8 cellular contexts compared by ENCODE assay signal in genomic region chr12:48787791-48788521, GRCh38. TPM values are rescaled to one million over a fixed set of nuclear protein-coding genes. Genes with fewer than 3 reads are reported as not detected.
A peak's percentile ranks its signal among the peaks of the same experiment; 100 is the strongest.
DNase-seq lines count a peak whose midpoint lies in the region; ATAC-seq and TF ChIP-seq lines count a peak whose summit lies in the region.

No MANE protein-coding gene starts in this region.

- H3K27me3 Mint-ChIP-seq in HFFc6 (ENCODE audit: insufficient read depth) (no peaks in the 10 kb centered on the region), immature natural killer cell (ENCODE audit: low read depth in 3 of 3) (peaks cover 4 to 27% (median 9%) of the 10 kb centered on the region in 3 donors)

- peak; percentile 33 for ATAC-seq in stimulated activated effector memory CD8-positive, alpha-beta T cell treated with anti-CD3 and anti-CD28 coated beads, Interleukin-12 subunit alpha, Interleukin-12 subunit beta, amount 100 ng/mL, for 72 hours

- CTCF ChIA-PET in HEK293T (lab: Yijun Ruan, JAX), result no interaction called here

- H3K27ac Mint-ChIP-seq in HFFc6 (peak overlapping the region; percentile 73), immature natural killer cell (peak overlapping the region in 1 of 6 donors; percentile 7)
- H3K27ac Mint-ChIP-seq in stimulated activated effector memory CD8-positive, alpha-beta T cell treated with anti-CD3 and anti-CD28 coated beads, Interleukin-12 subunit alpha, Interleukin-12 subunit beta, amount 100 ng/mL, for 72 hours, result peak overlapping the region; percentile 50

- H3K4me3 Mint-ChIP-seq in HFFc6 (peak overlapping the region; percentile 91), immature natural killer cell (peak overlapping the region; percentile 46 to 83 (median 72))
- H3K4me3 Mint-ChIP-seq in stimulated activated effector memory CD8-positive, alpha-beta T cell treated with anti-CD3 and anti-CD28 coated beads, Interleukin-12 subunit alpha, Interleukin-12 subunit beta, amount 100 ng/mL, for 72 hours, result peak overlapping the region; percentile 63

- peak overlapping the region; percentile 83 for H3K4me3 ChIP-seq in astrocyte of the spinal cord (ENCODE audit: low read depth, low read length)

- no peak for TF ChIP-seq CTCF in HFFc6 (IDR thresholded peaks at IDR 0.05)
- TF ChIP-seq CTCF in astrocyte of the spinal cord (IDR thresholded peaks at IDR 0.05; ENCODE audit: low read depth, low read length), result no peak

- no peaks in the 10 kb centered on the region for H3K9me3 Mint-ChIP-seq in HFFc6
- H3K9me3 Mint-ChIP-seq in immature natural killer cell, result no peaks in the 10 kb centered on the region
- no peaks in the 10 kb centered on the region for H3K9me3 Mint-ChIP-seq in stimulated activated effector memory CD8-positive, alpha-beta T cell treated with anti-CD3 and anti-CD28 coated beads, Interleukin-12 subunit alpha, Interleukin-12 subunit beta, amount 100 ng/mL, for 72 hours

- in situ Hi-C loops in astrocyte of the spinal cord (cut with HindIII; ENCODE audit: low sequenced_read_pairs), result no loop called here

- no peaks in the 10 kb centered on the region for H3K36me3 Mint-ChIP-seq in HFFc6 (ENCODE audit: low read depth)
- H3K36me3 Mint-ChIP-seq in immature natural killer cell, result peaks cover 0 to 8% (median 0%) of the 10 kb centered on the region in 3 donors
- no peaks in the 10 kb centered on the region for H3K36me3 Mint-ChIP-seq in stimulated activated effector memory CD8-positive, alpha-beta T cell treated with anti-CD3 and anti-CD28 coated beads, Interleukin-12 subunit alpha, Interleukin-12 subunit beta, amount 100 ng/mL, for 72 hours

- POLR2A ChIA-PET in HEK293T (lab: Yijun Ruan, JAX), result interaction anchor here (1.4 kb wide), 1 partner anchor 106 kb away, joined by 4 read pairs; the partner anchor contains the start of gene KANSL2

- H3K4me1 Mint-ChIP-seq in HFFc6 (ENCODE audit: low read depth) (peaks cover 23% of the 10 kb centered on the region), immature natural killer cell (peaks cover 6 to 11% of the 10 kb centered on the region in 2 donors)
- H3K4me1 Mint-ChIP-seq in stimulated activated effector memory CD8-positive, alpha-beta T cell treated with anti-CD3 and anti-CD28 coated beads, Interleukin-12 subunit alpha, Interleukin-12 subunit beta, amount 100 ng/mL, for 72 hours, result peaks cover 16% of the 10 kb centered on the region

- no peak for DNase-seq in HFFc6
- DNase-seq in astrocyte of the spinal cord (ENCODE audit: low read depth, low spot score), result no peak
- DNase-seq in immature natural killer cell, result no peak
- no peak for DNase-seq in stimulated activated effector memory CD8-positive, alpha-beta T cell treated with anti-CD3 and anti-CD28 coated beads, Interleukin-12 subunit alpha, Interleukin-12 subunit beta, amount 100 ng/mL, for 72 hours (ENCODE audit: low spot score in 2 of 2)
- DNase-seq in COLO829 (ENCODE audit: low spot score), result no peak
- DNase-seq in NCI-H2196 treated with DMSO at 0.1 percent for 48 hours (lab: John Stamatoyannopoulos, UW; ENCODE audit: unreplicated experiment), result no peak
- DNase-seq in A172 (ENCODE audit: low spot score), result no peak
- no peak for DNase-seq in HEK293T (ENCODE audit: extremely low spot score)

TF ChIP-seq in HEK293T, 16 proteins besides CTCF, POLR2A, EP300 and RAD21:
- TF ChIP-seq ZNF384 (IDR thresholded peaks at IDR 0.05), result no peak
- no peak for TF ChIP-seq ELF4 (IDR thresholded peaks at IDR 0.05)
- no peak for TF ChIP-seq FOXM1 (IDR thresholded peaks at IDR 0.05; ENCODE audit: borderline replicate concordance)
- no peak for TF ChIP-seq HDGF (IDR thresholded peaks at IDR 0.05; ENCODE audit: borderline replicate concordance)
- TF ChIP-seq SP1 (IDR thresholded peaks at IDR 0.05), result no peak
- no peak for TF ChIP-seq L3MBTL2 (conservative IDR thresholded peaks at IDR 0.05)
TF ChIP-seq in HEK293T: peak in this region for 0.

RNA-seq across cellular contexts. Expression of gene ADCY6, which starts 0.9 kb away (rescaled TPM):
- total RNA-seq in HFFc6 (2021; fragmentation: NEBNext Ultra II Directional; extraction: Animal tissue kit (Norgen Biotek cat#: 25700)), result 10 to 100 TPM; 20.3 to 31.6 (median 22.4) TPM
- polyA plus RNA-seq in immature natural killer cell, result not detected
- total RNA-seq in A172 (2014; rRNA removed; shearing (Covaris generic)), result 13.1 and 14.5 TPM in 2 replicates

RNA-seq across cellular contexts. Expression of gene CACNB3, which starts 30.3 kb away (rescaled TPM):
- 10 to 100 TPM; 32.3 to 44.4 (median 38.4) TPM for total RNA-seq in HFFc6 (2021; fragmentation: NEBNext Ultra II Directional; extraction: Animal tissue kit (Norgen Biotek cat#: 25700))
- polyA plus RNA-seq in immature natural killer cell, result 1 to 10 TPM in 2 of 3 donors, under 1 TPM in 1; 0.66 to 2.1 (median 1.4) TPM
- total RNA-seq in A172 (2014; rRNA removed; shearing (Covaris generic)), result 11.7 and 20.4 TPM in 2 replicates
